ENCODE assay signal across 25 cellular contexts in the genomic region with DNA sequence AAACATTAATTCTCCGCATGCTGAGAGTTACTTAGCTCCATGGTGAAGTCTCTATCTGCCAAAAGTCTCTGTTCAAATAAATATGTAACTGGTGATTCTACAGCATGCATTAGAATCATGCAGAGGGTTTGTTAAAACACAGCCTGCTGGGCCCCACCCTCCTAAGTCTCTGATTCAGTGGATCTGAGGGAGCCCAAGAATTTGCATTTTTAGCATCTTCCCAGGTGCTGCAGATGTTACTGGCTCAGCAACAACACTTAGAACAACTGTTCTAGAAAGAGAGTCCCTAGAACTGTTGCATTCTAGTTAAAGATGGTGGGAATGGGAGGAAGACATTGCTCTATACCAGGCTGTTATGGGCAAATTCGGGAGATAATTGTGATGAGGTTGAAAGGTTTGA.
DNase-seq lines count a peak whose midpoint lies in the region; ATAC-seq, FAIRE-seq and TF ChIP-seq lines count a peak whose summit lies in the region.
"Had no signal": no experiment of that assay in that cellular context is flagged by ENCODE, and none has a peak within 500 bp of the region (broad histone marks: within the 10 kb centered on the region; RNA-seq: fewer than 3 reads in every experiment).

No MANE protein-coding gene starts in this region.

- H3K9me3 Mint-ChIP-seq in WTC11 (peaks cover 40% of the 10 kb centered on the region), neural progenitor cell (no peaks in the 10 kb centered on the region)
- H3K9me3 Mint-ChIP-seq: CD4-positive, alpha-beta memory T cell had no signal

- H3K27ac ChIP-seq in neural progenitor cell (no peak overlapping the region), pancreas (no peak overlapping the region)
- H3K27ac ChIP-seq: BLaER1 had no signal

- H3K36me3 ChIP-seq in H7 (replicated peaks; ENCODE audit: control insufficient read depth, insufficient read depth, low read length) (no peaks in the 10 kb centered on the region), neural progenitor cell (no peaks in the 10 kb centered on the region), pancreas (no peaks in the 10 kb centered on the region)
- H3K36me3 ChIP-seq: BE2C, BLaER1 had no signal

- no peaks in the 10 kb centered on the region for H3K79me2 ChIP-seq in neural progenitor cell (ENCODE audit: low read depth)

- CTCF ChIA-PET in WTC11 (lab: Charles Lee) (no interaction called here), HEK293T (lab: Yijun Ruan, JAX) (no interaction called here)

- DNase-seq in H7 (peak; percentile 21), WTC11 (ENCODE audit: low spot score) (no peak), neural progenitor cell (ENCODE audit: low spot score) (peak; percentile 5), HEK293T (ENCODE audit: extremely low spot score) (no peak), pancreas (no peak)
- DNase-seq: 8988T; ACHN; BE2C; C1 segment of cervical spinal cord; CD4-positive, alpha-beta memory T cell; CD4-positive, CD25-positive, alpha-beta regulatory T cell; CD8-positive, alpha-beta memory T cell; COR-L47; DMS 273 treated with DMSO at 0.1 percent for 48 hours; DMS153; DMS53; DMS79; DND-41; EL; GDM1 had no signal

- no peaks in the 10 kb centered on the region for H3K9me3 ChIP-seq in neural progenitor cell (ENCODE audit: low read depth)
- no peaks in the 10 kb centered on the region for H3K9me3 ChIP-seq in pancreas
- H3K9me3 ChIP-seq: BE2C, BLaER1 had no signal

- no peaks in the 10 kb centered on the region for H4K20me1 ChIP-seq in neural progenitor cell (ENCODE audit: low read depth)
- H4K20me1 ChIP-seq: BLaER1 had no signal

- 86 to 87% methylated on average over 2 of the region's 2 CpGs for WGBS in pancreas, 2 donors

- peaks cover 19% of the 10 kb centered on the region for H3K36me3 Mint-ChIP-seq in WTC11
- no peaks in the 10 kb centered on the region for H3K36me3 Mint-ChIP-seq in neural progenitor cell
- H3K36me3 Mint-ChIP-seq: CD14-positive monocyte; CD4-positive, alpha-beta memory T cell; CD4-positive, CD25-positive, alpha-beta regulatory T cell; CD8-positive, alpha-beta memory T cell had no signal

- peak overlapping the region; percentile 83 for H2AFZ ChIP-seq in neural progenitor cell (replicated peaks)

- H3K4me3 Mint-ChIP-seq in WTC11 (no peak overlapping the region), neural progenitor cell (no peak overlapping the region)
- H3K4me3 Mint-ChIP-seq: CD14-positive monocyte; CD4-positive, alpha-beta memory T cell; CD4-positive, CD25-positive, alpha-beta regulatory T cell; CD8-positive, alpha-beta memory T cell had no signal

- POLR2A ChIA-PET in WTC11 (lab: Charles Lee) (no interaction called here), HEK293T (lab: Yijun Ruan, JAX) (no interaction called here)

- ATAC-seq in WTC11 (peak; percentile 71), pancreas (no peak), GM21367 (IDR thresholded peaks at IDR 0.05; ENCODE audit: unreplicated experiment) (no peak)

- no peak overlapping the region for H3K9ac ChIP-seq in neural progenitor cell
- H3K9ac ChIP-seq: BLaER1 had no signal

- no peaks in the 10 kb centered on the region for H3F3A ChIP-seq in neural progenitor cell (ENCODE audit: low read depth)

- peaks cover 10% of the 10 kb centered on the region for H3K4me1 Mint-ChIP-seq in WTC11
- H3K4me1 Mint-ChIP-seq in neural progenitor cell: peaks cover 3% of the 10 kb centered on the region
- H3K4me1 Mint-ChIP-seq: CD14-positive monocyte; CD4-positive, alpha-beta memory T cell; CD4-positive, CD25-positive, alpha-beta regulatory T cell; CD8-positive, alpha-beta memory T cell had no signal

- no peak overlapping the region for H3K27ac Mint-ChIP-seq in WTC11
- H3K27ac Mint-ChIP-seq in neural progenitor cell: no peak overlapping the region
- H3K27ac Mint-ChIP-seq: CD14-positive monocyte; CD4-positive, alpha-beta memory T cell; CD4-positive, CD25-positive, alpha-beta regulatory T cell; CD8-positive, alpha-beta memory T cell had no signal

- FAIRE-seq in pancreas (lab: Jason Lieb, UNC): no peak
- FAIRE-seq: A204.1, GM12891 had no signal

- H3K4me1 ChIP-seq in neural progenitor cell: peaks cover 11% of the 10 kb centered on the region
- peaks cover 0 to 7% (median 0%) of the 10 kb centered on the region in 3 donors for H3K4me1 ChIP-seq in pancreas
- H3K4me1 ChIP-seq: BE2C, BLaER1 had no signal

- H3K27me3 Mint-ChIP-seq in WTC11 (ENCODE audit: low read depth): peaks cover 10% of the 10 kb centered on the region; the same call in 1 of the 2 replicates
- no peaks in the 10 kb centered on the region for H3K27me3 Mint-ChIP-seq in neural progenitor cell (ENCODE audit: insufficient read depth, low read depth)
- H3K27me3 Mint-ChIP-seq: CD4-positive, CD25-positive, alpha-beta regulatory T cell; CD8-positive, alpha-beta memory T cell had no signal

- H3K27me3 ChIP-seq in H7 (ENCODE audit: control insufficient read depth, insufficient read depth, low read length) (no peaks in the 10 kb centered on the region), neural progenitor cell (no peaks in the 10 kb centered on the region), pancreas (no peaks in the 10 kb centered on the region)
- H3K27me3 ChIP-seq: BE2C, BLaER1 had no signal

- no peak overlapping the region for H3K4me2 ChIP-seq in neural progenitor cell
- H3K4me2 ChIP-seq: BLaER1 had no signal

- TF ChIP-seq CTCF in WTC11 (IDR thresholded peaks at IDR 0.05): no peak
- no peak for TF ChIP-seq CTCF in neural progenitor cell (IDR thresholded peaks at IDR 0.05)
- no peak for TF ChIP-seq CTCF in pancreas (IDR thresholded peaks at IDR 0.05)

- H3K4me3 ChIP-seq in H7 (ENCODE audit: insufficient read depth, low read depth, low read length): no peak overlapping the region
- no peak overlapping the region for H3K4me3 ChIP-seq in neural progenitor cell
- no peak overlapping the region for H3K4me3 ChIP-seq in pancreas
- H3K4me3 ChIP-seq: BLaER1 had no signal

- intact Hi-C loops in pancreas (cut with DNase I): no loop called here

TF ChIP-seq in WTC11, 78 proteins besides CTCF, POLR2A, EP300 and RAD21 (continues in another document):
- TF ChIP-seq NFYB (CRISPR knock-in tag; conservative IDR thresholded peaks at IDR 0.05; ENCODE audit: low read depth): no peak
- TF ChIP-seq, protein P1, sequence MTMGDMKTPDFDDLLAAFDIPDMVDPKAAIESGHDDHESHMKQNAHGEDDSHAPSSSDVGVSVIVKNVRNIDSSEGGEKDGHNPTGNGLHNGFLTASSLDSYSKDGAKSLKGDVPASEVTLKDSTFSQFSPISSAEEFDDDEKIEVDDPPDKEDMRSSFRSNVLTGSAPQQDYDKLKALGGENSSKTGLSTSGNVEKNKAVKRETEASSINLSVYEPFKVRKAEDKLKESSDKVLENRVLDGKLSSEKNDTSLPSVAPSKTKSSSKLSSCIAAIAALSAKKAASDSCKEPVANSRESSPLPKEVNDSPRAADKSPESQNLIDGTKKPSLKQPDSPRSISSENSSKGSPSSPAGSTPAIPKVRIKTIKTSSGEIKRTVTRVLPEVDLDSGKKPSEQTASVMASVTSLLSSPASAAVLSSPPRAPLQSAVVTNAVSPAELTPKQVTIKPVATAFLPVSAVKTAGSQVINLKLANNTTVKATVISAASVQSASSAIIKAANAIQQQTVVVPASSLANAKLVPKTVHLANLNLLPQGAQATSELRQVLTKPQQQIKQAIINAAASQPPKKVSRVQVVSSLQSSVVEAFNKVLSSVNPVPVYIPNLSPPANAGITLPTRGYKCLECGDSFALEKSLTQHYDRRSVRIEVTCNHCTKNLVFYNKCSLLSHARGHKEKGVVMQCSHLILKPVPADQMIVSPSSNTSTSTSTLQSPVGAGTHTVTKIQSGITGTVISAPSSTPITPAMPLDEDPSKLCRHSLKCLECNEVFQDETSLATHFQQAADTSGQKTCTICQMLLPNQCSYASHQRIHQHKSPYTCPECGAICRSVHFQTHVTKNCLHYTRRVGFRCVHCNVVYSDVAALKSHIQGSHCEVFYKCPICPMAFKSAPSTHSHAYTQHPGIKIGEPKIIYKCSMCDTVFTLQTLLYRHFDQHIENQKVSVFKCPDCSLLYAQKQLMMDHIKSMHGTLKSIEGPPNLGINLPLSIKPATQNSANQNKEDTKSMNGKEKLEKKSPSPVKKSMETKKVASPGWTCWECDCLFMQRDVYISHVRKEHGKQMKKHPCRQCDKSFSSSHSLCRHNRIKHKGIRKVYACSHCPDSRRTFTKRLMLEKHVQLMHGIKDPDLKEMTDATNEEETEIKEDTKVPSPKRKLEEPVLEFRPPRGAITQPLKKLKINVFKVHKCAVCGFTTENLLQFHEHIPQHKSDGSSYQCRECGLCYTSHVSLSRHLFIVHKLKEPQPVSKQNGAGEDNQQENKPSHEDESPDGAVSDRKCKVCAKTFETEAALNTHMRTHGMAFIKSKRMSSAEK (CRISPR knock-in tag; IDR thresholded peaks at IDR 0.05; ENCODE audit: borderline replicate concordance): no peak

TF ChIP-seq in HEK293T, 16 proteins besides CTCF, POLR2A, EP300 and RAD21:
- TF ChIP-seq FOXM1 (IDR thresholded peaks at IDR 0.05; ENCODE audit: borderline replicate concordance) (no peak), CTBP1 (IDR thresholded peaks at IDR 0.05; ENCODE audit: borderline replicate concordance) (no peak)

Comparison
In these comparisons a context has a peak if more than half of its experiments do, and no peak if none do; other contexts are left out.
1. DNase-seq: peak in H7 (single experiment) and neural progenitor cell (single experiment); none in WTC11 (single experiment), HEK293T (single experiment) and pancreas (0 of 6).